Comparison of ENCODE assay signal across 16 cellular contexts in the genomic region with DNA sequence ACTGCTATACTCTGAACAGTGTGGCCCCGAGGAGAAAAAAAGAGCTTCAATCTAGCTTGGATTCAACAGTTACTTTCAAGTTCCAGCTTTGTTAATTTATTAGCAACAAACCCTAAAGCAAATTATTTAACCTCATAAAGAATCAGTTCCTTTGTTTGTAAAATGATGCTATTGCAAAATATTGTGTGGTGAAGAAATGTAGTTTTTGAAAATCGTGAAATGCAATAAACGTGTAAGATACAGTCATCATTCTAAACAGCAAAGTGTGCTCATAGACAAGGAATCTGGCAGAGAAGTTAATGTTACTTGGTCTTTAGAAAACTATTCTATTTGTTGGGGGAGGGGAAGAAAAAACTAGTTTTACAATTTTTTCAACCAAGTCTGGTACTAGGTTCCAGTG.
"Had no signal": no experiment of that assay in that cellular context is flagged by ENCODE, and none has a peak within 500 bp of the region (broad histone marks: within the 10 kb centered on the region; RNA-seq: fewer than 3 reads in every experiment).

No MANE protein-coding gene starts in this region.

- H3K4me3 Mint-ChIP-seq: activated CD8-positive, alpha-beta memory T cell treated with anti-CD3 and anti-CD28 coated beads, Interleukin-2, amount 10 ng/mL, durations not matched to agents 7 days and 5 days; activated naive CD8-positive, alpha-beta T cell; activated T-cell treated with anti-CD3 and anti-CD28 coated beads, Interleukin-2, amount 50 U/mL, for 4 hours; immature natural killer cell; nephron had no signal

- H3K36me3 Mint-ChIP-seq: activated CD8-positive, alpha-beta memory T cell treated with anti-CD3 and anti-CD28 coated beads, Interleukin-2, amount 10 ng/mL, durations not matched to agents 7 days and 5 days; activated naive CD8-positive, alpha-beta T cell; immature natural killer cell had no signal

- ATAC-seq: activated CD8-positive, alpha-beta memory T cell treated with anti-CD3 and anti-CD28 coated beads, Interleukin-2, amount 10 ng/mL, durations not matched to agents 7 days and 5 days; activated T-cell treated with anti-CD3 and anti-CD28 coated beads, Interleukin-2, amount 50 U/mL, for 4 hours; left cardiac atrium had no signal

- H3K4me3 ChIP-seq: cardiac muscle cell, ovary had no signal

- H3K27ac Mint-ChIP-seq: activated CD8-positive, alpha-beta memory T cell treated with anti-CD3 and anti-CD28 coated beads, Interleukin-2, amount 10 ng/mL, durations not matched to agents 7 days and 5 days; activated naive CD8-positive, alpha-beta T cell; immature natural killer cell; nephron had no signal

- H3K27me3 ChIP-seq: cardiac muscle cell, ovary had no signal

- H3K9me3 ChIP-seq: ovary had no signal

- H3K36me3 ChIP-seq: cardiac muscle cell, ovary had no signal

- DNase-seq: activated CD4-positive, alpha-beta T cell treated with anti-CD3 and anti-CD28 coated beads, Interleukin-2, amount 50 U/mL, for 48 hours; activated CD4-positive, CD25-positive, alpha-beta regulatory T cell treated with anti-CD3 and anti-CD28 coated beads, Interleukin-2, amount 50 U/mL, for 72 hours; activated CD8-positive, alpha-beta memory T cell treated with anti-CD3 and anti-CD28 coated beads, Interleukin-2, amount 10 ng/mL, durations not matched to agents 7 days and 5 days; activated gamma-delta T cell; activated T-cell treated with anti-CD3 and anti-CD28 coated beads, Interleukin-2, amount 50 U/mL, for 4 hours; anterior cingulate cortex; glutamatergic neuron; immature natural killer cell; left cardiac atrium; ovary; stimulated activated CD4-positive, alpha-beta T cell treated with anti-CD3 and anti-CD28 coated beads, Interleukin-2, amount 100 ng/mL, for 48 hours; stimulated activated naive CD4-positive, alpha-beta T cell treated with Interleukin-2 at 50 U/mL for 16 hours; trophoblast cell had no signal

- H3K4me1 Mint-ChIP-seq: activated CD8-positive, alpha-beta memory T cell treated with anti-CD3 and anti-CD28 coated beads, Interleukin-2, amount 10 ng/mL, durations not matched to agents 7 days and 5 days; immature natural killer cell; nephron had no signal

- H3K27me3 Mint-ChIP-seq: activated CD8-positive, alpha-beta memory T cell treated with anti-CD3 and anti-CD28 coated beads, Interleukin-2, amount 10 ng/mL, durations not matched to agents 7 days and 5 days; activated naive CD8-positive, alpha-beta T cell had no signal
